ENCODE assay signal across 18 cellular contexts in genomic region chr5:32055891-32056866, GRCh38.
"Had no signal": no experiment of that assay in that cellular context is flagged by ENCODE, and none has a peak within 500 bp of the region (broad histone marks: within the 10 kb centered on the region; RNA-seq: fewer than 3 reads in every experiment).

No MANE protein-coding gene starts in this region.

- H3K4me1 Mint-ChIP-seq: activated CD4-positive, alpha-beta memory T cell treated with anti-CD3 and anti-CD28 coated beads, Interleukin-2, amount 10 ng/mL, durations not matched to agents 7 days and 5 days; activated CD4-positive, alpha-beta T cell treated with anti-CD3 and anti-CD28 coated beads for 36 hours; activated naive CD4-positive, alpha-beta T cell treated with anti-CD3 and anti-CD28 coated beads, Interleukin-2, amount 10 ng/mL, durations not matched to agents 7 days and 5 days; memory B cell; naive thymus-derived CD4-positive, alpha-beta T cell had no signal

- FAIRE-seq: pancreas, small intestine had no signal

- H3K9me3 Mint-ChIP-seq: activated CD4-positive, alpha-beta memory T cell treated with anti-CD3 and anti-CD28 coated beads, Interleukin-2, amount 10 ng/mL, durations not matched to agents 7 days and 5 days; activated naive CD4-positive, alpha-beta T cell treated with anti-CD3 and anti-CD28 coated beads, Interleukin-2, amount 10 ng/mL, durations not matched to agents 7 days and 5 days; activated T-cell treated with anti-CD3 and anti-CD28 coated beads, Interleukin-2, amount 50 U/mL, for 24 hours; memory B cell; naive thymus-derived CD4-positive, alpha-beta T cell; stimulated activated naive CD8-positive, alpha-beta T cell treated with anti-CD3 and anti-CD28 coated beads, Interleukin-15, Interleukin-2, amounts not matched to agents 100 ng/mL and 50 ng/mL, for 24 hours had no signal

- ATAC-seq: activated CD4-positive, alpha-beta T cell treated with anti-CD3 and anti-CD28 coated beads for 36 hours; left colon; mucosa of descending colon; naive thymus-derived CD4-positive, alpha-beta T cell; pancreas had no signal

- H3K27me3 ChIP-seq: pancreas, testis, upper lobe of left lung had no signal

- H3K4me1 ChIP-seq: pancreas had no signal

- H3K4me3 Mint-ChIP-seq: activated CD4-positive, alpha-beta memory T cell treated with anti-CD3 and anti-CD28 coated beads, Interleukin-2, amount 10 ng/mL, durations not matched to agents 7 days and 5 days; activated CD4-positive, alpha-beta T cell treated with anti-CD3 and anti-CD28 coated beads for 36 hours; activated naive CD4-positive, alpha-beta T cell treated with anti-CD3 and anti-CD28 coated beads, Interleukin-2, amount 10 ng/mL, durations not matched to agents 7 days and 5 days; activated T-cell treated with anti-CD3 and anti-CD28 coated beads, Interleukin-2, amount 50 U/mL, for 24 hours; memory B cell; naive thymus-derived CD4-positive, alpha-beta T cell; stimulated activated naive CD8-positive, alpha-beta T cell treated with anti-CD3 and anti-CD28 coated beads, Interleukin-15, Interleukin-2, amounts not matched to agents 100 ng/mL and 50 ng/mL, for 24 hours had no signal

- DNase-seq: activated CD4-positive, alpha-beta memory T cell treated with anti-CD3 and anti-CD28 coated beads, Interleukin-2, amount 10 ng/mL, durations not matched to agents 7 days and 5 days; activated CD4-positive, alpha-beta T cell treated with anti-CD3 and anti-CD28 coated beads for 36 hours; activated naive CD4-positive, alpha-beta T cell treated with anti-CD3 and anti-CD28 coated beads, Interleukin-2, amount 10 ng/mL, durations not matched to agents 7 days and 5 days; activated T-cell treated with anti-CD3 and anti-CD28 coated beads, Interleukin-2, amount 50 U/mL, for 24 hours; central memory CD4-positive, alpha-beta T cell; effector CD4-positive, alpha-beta T cell; foreskin melanocyte; left colon; mucosa of descending colon; naive thymus-derived CD4-positive, alpha-beta T cell; pancreas; small intestine; T-helper 2 cell; testis; upper lobe of left lung had no signal

- H3K27ac Mint-ChIP-seq: activated CD4-positive, alpha-beta memory T cell treated with anti-CD3 and anti-CD28 coated beads, Interleukin-2, amount 10 ng/mL, durations not matched to agents 7 days and 5 days; activated CD4-positive, alpha-beta T cell treated with anti-CD3 and anti-CD28 coated beads for 36 hours; activated naive CD4-positive, alpha-beta T cell treated with anti-CD3 and anti-CD28 coated beads, Interleukin-2, amount 10 ng/mL, durations not matched to agents 7 days and 5 days; activated T-cell treated with anti-CD3 and anti-CD28 coated beads, Interleukin-2, amount 50 U/mL, for 24 hours; memory B cell; naive thymus-derived CD4-positive, alpha-beta T cell; stimulated activated naive CD8-positive, alpha-beta T cell treated with anti-CD3 and anti-CD28 coated beads, Interleukin-15, Interleukin-2, amounts not matched to agents 100 ng/mL and 50 ng/mL, for 24 hours had no signal

- H3K36me3 Mint-ChIP-seq: activated naive CD4-positive, alpha-beta T cell treated with anti-CD3 and anti-CD28 coated beads, Interleukin-2, amount 10 ng/mL, durations not matched to agents 7 days and 5 days; memory B cell had no signal

- H3K4me3 ChIP-seq: coronary artery, mucosa of descending colon, pancreas, testis, upper lobe of left lung had no signal

- H3K27me3 Mint-ChIP-seq: activated CD4-positive, alpha-beta T cell treated with anti-CD3 and anti-CD28 coated beads for 36 hours; activated naive CD4-positive, alpha-beta T cell treated with anti-CD3 and anti-CD28 coated beads, Interleukin-2, amount 10 ng/mL, durations not matched to agents 7 days and 5 days; activated T-cell treated with anti-CD3 and anti-CD28 coated beads, Interleukin-2, amount 50 U/mL, for 24 hours; naive thymus-derived CD4-positive, alpha-beta T cell; stimulated activated naive CD8-positive, alpha-beta T cell treated with anti-CD3 and anti-CD28 coated beads, Interleukin-15, Interleukin-2, amounts not matched to agents 100 ng/mL and 50 ng/mL, for 24 hours had no signal

- H3K36me3 ChIP-seq: pancreas had no signal

- H3K27ac ChIP-seq: coronary artery, pancreas, testis, upper lobe of left lung had no signal

- H3K9me3 ChIP-seq: mucosa of descending colon, pancreas, testis, upper lobe of left lung had no signal
